20 cellular contexts compared by ENCODE assay signal in the genomic region with DNA sequence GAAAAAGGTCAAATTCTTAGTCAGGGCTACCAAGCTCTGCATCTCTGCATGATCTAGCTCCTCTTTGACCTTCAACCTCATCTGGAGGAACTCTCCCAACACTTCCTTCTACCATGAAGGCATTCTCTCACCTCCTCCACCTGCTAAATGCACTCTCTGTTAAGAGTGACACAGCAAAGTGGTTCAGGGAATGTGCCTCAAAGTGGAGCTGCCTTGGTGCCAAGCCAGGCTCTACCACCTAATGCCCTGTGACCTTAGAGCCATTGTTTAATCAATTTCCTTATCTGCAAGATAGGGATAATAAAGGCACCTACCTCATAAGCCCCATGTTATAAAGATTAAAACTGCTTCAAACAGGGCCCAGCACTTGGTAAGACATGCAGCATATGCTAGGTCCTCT.
"Had no signal": no experiment of that assay in that cellular context is flagged by ENCODE, and none has a peak within 500 bp of the region (broad histone marks: within the 10 kb centered on the region; RNA-seq: fewer than 3 reads in every experiment).

No MANE protein-coding gene starts in this region.

- DNase-seq: central memory CD4-positive, alpha-beta T cell; effector memory CD8-positive, alpha-beta T cell; glutamatergic neuron; natural killer cell; pancreas; right cardiac atrium; stimulated activated CD4-positive, alpha-beta T cell treated with anti-CD3 and anti-CD28 coated beads, Interleukin-4, amount 100 ng/mL, for 1 hour; stimulated activated CD8-positive, alpha-beta memory T cell treated with anti-CD3 and anti-CD28 coated beads, Interleukin-4, amount 100 ng/mL, for 48 hours; substantia nigra; trophoblast cell; uterus had no signal

- H3K27ac Mint-ChIP-seq: effector memory CD8-positive, alpha-beta T cell; natural killer cell; progenitor cell of endocrine pancreas; stimulated activated effector memory CD8-positive, alpha-beta T cell treated with anti-CD3 and anti-CD28 coated beads, Interleukin-12 subunit alpha, Interleukin-12 subunit beta, amount 100 ng/mL, for 72 hours; stimulated activated naive CD8-positive, alpha-beta T cell treated with anti-CD3 and anti-CD28 coated beads, Interleukin-15, Interleukin-2, amounts not matched to agents 100 ng/mL and 50 ng/mL, for 24 hours had no signal

- H3K27ac ChIP-seq: epithelial cell of prostate, esophagus muscularis mucosa, gastroesophageal sphincter, pancreas, thoracic aorta, uterus had no signal

- H3K9me3 Mint-ChIP-seq: natural killer cell; neural crest cell; stimulated activated naive CD8-positive, alpha-beta T cell treated with anti-CD3 and anti-CD28 coated beads, Interleukin-15, Interleukin-2, amounts not matched to agents 100 ng/mL and 50 ng/mL, for 24 hours had no signal

- H3K36me3 ChIP-seq: esophagus muscularis mucosa, gastroesophageal sphincter, pancreas, thoracic aorta, uterus had no signal

- H3K27me3 ChIP-seq: esophagus muscularis mucosa, gastroesophageal sphincter, pancreas, uterus had no signal

- H3K36me3 Mint-ChIP-seq: natural killer cell; stimulated activated effector memory CD8-positive, alpha-beta T cell treated with anti-CD3 and anti-CD28 coated beads, Interleukin-12 subunit alpha, Interleukin-12 subunit beta, amount 100 ng/mL, for 72 hours had no signal

- H3K9me3 ChIP-seq: esophagus muscularis mucosa, gastroesophageal sphincter, pancreas, thoracic aorta, uterus had no signal

- ATAC-seq: effector memory CD8-positive, alpha-beta T cell; gastroesophageal sphincter; natural killer cell; right cardiac atrium; stimulated activated effector memory CD8-positive, alpha-beta T cell treated with anti-CD3 and anti-CD28 coated beads, Interleukin-12 subunit alpha, Interleukin-12 subunit beta, amount 100 ng/mL, for 72 hours had no signal

- H3K4me3 ChIP-seq: esophagus muscularis mucosa, gastroesophageal sphincter, pancreas, smooth muscle cell, thoracic aorta, uterus had no signal

- H3K4me1 ChIP-seq: esophagus muscularis mucosa, gastroesophageal sphincter, pancreas, uterus had no signal

- H3K4me1 Mint-ChIP-seq: stimulated activated effector memory CD8-positive, alpha-beta T cell treated with anti-CD3 and anti-CD28 coated beads, Interleukin-12 subunit alpha, Interleukin-12 subunit beta, amount 100 ng/mL, for 72 hours had no signal

- H3K27me3 Mint-ChIP-seq: stimulated activated naive CD8-positive, alpha-beta T cell treated with anti-CD3 and anti-CD28 coated beads, Interleukin-15, Interleukin-2, amounts not matched to agents 100 ng/mL and 50 ng/mL, for 24 hours had no signal

- H3K4me3 Mint-ChIP-seq: effector memory CD8-positive, alpha-beta T cell; natural killer cell; neural crest cell; stimulated activated effector memory CD8-positive, alpha-beta T cell treated with anti-CD3 and anti-CD28 coated beads, Interleukin-12 subunit alpha, Interleukin-12 subunit beta, amount 100 ng/mL, for 72 hours; stimulated activated naive CD8-positive, alpha-beta T cell treated with anti-CD3 and anti-CD28 coated beads, Interleukin-15, Interleukin-2, amounts not matched to agents 100 ng/mL and 50 ng/mL, for 24 hours had no signal
